In genomic region chr1:70546726-70547125, GRCh38 we compare ENCODE assay signal across 26 cellular contexts.
"Had no signal": no experiment of that assay in that cellular context is flagged by ENCODE, and none has a peak within 500 bp of the region (broad histone marks: within the 10 kb centered on the region; RNA-seq: fewer than 3 reads in every experiment).

No MANE protein-coding gene starts in this region.

- H3K27me3 Mint-ChIP-seq: dendritic cell treated with granulocyte-macrophage colony-stimulating factor and Interleukin-4, amounts not matched to agents 40 ng/mL and 50 ng/mL, for 4 days; progenitor cell of endocrine pancreas; stimulated activated naive CD8-positive, alpha-beta T cell treated with anti-CD3 and anti-CD28 coated beads, Interleukin-15, amount 100 ng/mL, for 72 hours had no signal

- H3K9ac ChIP-seq: parathyroid adenoma had no signal

- H3K79me2 ChIP-seq: hepatocyte, parathyroid adenoma had no signal

- H3K4me1 Mint-ChIP-seq: immature natural killer cell; naive thymus-derived CD8-positive, alpha-beta T cell; nephron progenitor cell; stimulated activated naive CD8-positive, alpha-beta T cell treated with anti-CD3 and anti-CD28 coated beads, Interleukin-15, amount 100 ng/mL, for 72 hours had no signal

- H3K27ac ChIP-seq: colonic mucosa, epithelial cell of prostate, foreskin keratinocyte, gastroesophageal sphincter, heart left ventricle, hepatocyte, lower lobe of right lung, parathyroid adenoma, right lobe of liver, thyroid gland had no signal

- H3K9me3 Mint-ChIP-seq: dendritic cell treated with granulocyte-macrophage colony-stimulating factor and Interleukin-4, amounts not matched to agents 40 ng/mL and 50 ng/mL, for 4 days; endodermal cell; naive thymus-derived CD8-positive, alpha-beta T cell; nephron progenitor cell; stimulated activated naive CD8-positive, alpha-beta T cell treated with anti-CD3 and anti-CD28 coated beads, Interleukin-15, amount 100 ng/mL, for 72 hours; type B pancreatic cell had no signal

- H3K36me3 Mint-ChIP-seq: immature natural killer cell; naive thymus-derived CD8-positive, alpha-beta T cell; type B pancreatic cell had no signal

- H3K27me3 ChIP-seq: colonic mucosa, gastroesophageal sphincter, heart left ventricle, hepatocyte, right lobe of liver, thyroid gland had no signal

- H2AFZ ChIP-seq: hepatocyte, parathyroid adenoma had no signal

- H3K4me3 ChIP-seq: colonic mucosa, gastroesophageal sphincter, heart left ventricle, hepatocyte, lower lobe of right lung, right lobe of liver, thyroid gland had no signal

- H3K4me1 ChIP-seq: colonic mucosa, foreskin keratinocyte, gastroesophageal sphincter, heart left ventricle, lower lobe of right lung, parathyroid adenoma, right lobe of liver, thyroid gland had no signal

- DNase-seq: colonic mucosa; effector CD8-positive, alpha-beta T cell; endodermal cell; foreskin keratinocyte; heart left ventricle; immature natural killer cell; islet precursor cell; left ventricle myocardium superior; lower lobe of right lung; naive thymus-derived CD8-positive, alpha-beta T cell; nephron progenitor cell; right lobe of liver; small intestine; stimulated activated CD4-positive, alpha-beta T cell treated with anti-CD3 and anti-CD28 coated beads, Interleukin-15, amount 100 ng/mL, for 24 hours; stimulated activated CD4-positive, alpha-beta T cell treated with anti-CD3 and anti-CD28 coated beads, Interleukin-2, amount 100 ng/mL, for 48 hours; stimulated activated naive CD4-positive, alpha-beta T cell; stimulated activated naive CD8-positive, alpha-beta T cell treated with anti-CD3 and anti-CD28 coated beads, Interleukin-15, amount 100 ng/mL, for 72 hours; thyroid gland had no signal

- H3K9me3 ChIP-seq: colonic mucosa, gastroesophageal sphincter, heart left ventricle, lower lobe of right lung, right lobe of liver, thyroid gland had no signal

- H3K4me3 Mint-ChIP-seq: dendritic cell treated with granulocyte-macrophage colony-stimulating factor and Interleukin-4, amounts not matched to agents 40 ng/mL and 50 ng/mL, for 4 days; endodermal cell; immature natural killer cell; naive thymus-derived CD8-positive, alpha-beta T cell; nephron progenitor cell; stimulated activated naive CD8-positive, alpha-beta T cell treated with anti-CD3 and anti-CD28 coated beads, Interleukin-15, amount 100 ng/mL, for 72 hours; type B pancreatic cell had no signal

- H3K4me2 ChIP-seq: hepatocyte had no signal

- H3K36me3 ChIP-seq: colonic mucosa, gastroesophageal sphincter, heart left ventricle, lower lobe of right lung, right lobe of liver, thyroid gland had no signal

- ATAC-seq: esophagus mucosa; foreskin keratinocyte; gastroesophageal sphincter; heart left ventricle; left ventricle myocardium superior; lower lobe of right lung; naive thymus-derived CD8-positive, alpha-beta T cell; right lobe of liver; stimulated activated naive CD8-positive, alpha-beta T cell treated with anti-CD3 and anti-CD28 coated beads, Interleukin-15, amount 100 ng/mL, for 72 hours had no signal

- H3K27ac Mint-ChIP-seq: dendritic cell treated with granulocyte-macrophage colony-stimulating factor and Interleukin-4, amounts not matched to agents 40 ng/mL and 50 ng/mL, for 4 days; endodermal cell; immature natural killer cell; naive thymus-derived CD8-positive, alpha-beta T cell; nephron progenitor cell; progenitor cell of endocrine pancreas; stimulated activated naive CD8-positive, alpha-beta T cell treated with anti-CD3 and anti-CD28 coated beads, Interleukin-15, amount 100 ng/mL, for 72 hours; type B pancreatic cell had no signal
